ENCODE assay signal across 8 cellular contexts in genomic region chr2:43225093-43225787, GRCh38. TPM values are rescaled to one million over a fixed set of nuclear protein-coding genes. Genes with fewer than 3 reads are reported as not detected.
A peak's percentile ranks its signal among the peaks of the same experiment; 100 is the strongest.
DNase-seq lines count a peak whose midpoint lies in the region; ATAC-seq, FAIRE-seq and TF ChIP-seq lines count a peak whose summit lies in the region.

No MANE protein-coding gene starts in this region.

- H3K4me3 ChIP-seq in BE2C (ENCODE audit: low read depth, low read length) (peak overlapping the region; percentile 83), bronchial epithelial cell (ENCODE audit: low read depth, low read length) (peak overlapping the region; percentile 92)

- H3K4me1 ChIP-seq in BE2C, result peaks cover 7% of the 10 kb centered on the region

- peak overlapping the region; percentile 99 for H3K27ac ChIP-seq in VCaP

- FAIRE-seq in bronchial epithelial cell (lab: Jason Lieb, UNC), result no peak

- TF ChIP-seq CTCF in BE2C (IDR thresholded peaks at IDR 0.05; ENCODE audit: low read depth, low read length), result no peak
- no peak for TF ChIP-seq CTCF in VCaP (conservative IDR thresholded peaks at IDR 0.05)
- TF ChIP-seq CTCF in bronchial epithelial cell (IDR thresholded peaks at IDR 0.05; ENCODE audit: insufficient read depth, low read length, severe bottlenecking), result no peak

- ATAC-seq in HG02973 (IDR thresholded peaks at IDR 0.05; ENCODE audit: unreplicated experiment) (peak; percentile 0), HG02610 (IDR thresholded peaks at IDR 0.05; ENCODE audit: unreplicated experiment) (no peak), GM18502 (IDR thresholded peaks at IDR 0.05; ENCODE audit: poor library complexity, unreplicated experiment) (no peak)

- no peaks in the 10 kb centered on the region for H3K9me3 ChIP-seq in BE2C

- peaks cover 23% of the 10 kb centered on the region for H3K36me3 ChIP-seq in BE2C
- H3K36me3 ChIP-seq in bronchial epithelial cell (ENCODE audit: control insufficient read depth, insufficient read depth, low read length), result peaks cover 6% of the 10 kb centered on the region

- no peaks in the 10 kb centered on the region for H3K27me3 ChIP-seq in BE2C
- H3K27me3 ChIP-seq in bronchial epithelial cell (ENCODE audit: control insufficient read depth, insufficient read depth, low read length), result no peaks in the 10 kb centered on the region

- DNase-seq in BE2C (peak; percentile 58), bronchial epithelial cell (ENCODE audit: low read depth) (no peak), left kidney (ENCODE audit: low read depth, low spot score) (peak; percentile 81)
- peak; percentile 64 for DNase-seq in stimulated activated CD4-positive, alpha-beta T cell treated with anti-CD3 and anti-CD28 coated beads, Interleukin-4, amount 100 ng/mL, for 24 hours

RNA-seq across cellular contexts. Expression of gene ZFP36L2, which starts 1.2 kb away (rescaled TPM):
- 17.9 TPM for polyA plus RNA-seq in BE2C (2012; ENCODE audit: insufficient read depth, insufficient read length, low read depth)
- total RNA-seq in bronchial epithelial cell, result 4.4 and 8.2 TPM in 2 replicates
